3 cellular contexts compared by ENCODE assay signal in genomic region chr9:112558978-112559377, GRCh38.
TF ChIP-seq lines count a peak whose summit lies in the region.

No MANE protein-coding gene starts in this region.

TF ChIP-seq in SK-N-SH, 30 proteins besides CTCF, POLR2A, EP300 and RAD21 (continued from another document):
- TF ChIP-seq CHD2 (IDR thresholded peaks at IDR 0.05; ENCODE audit: low read length, partially characterized antibody) (no peak), GATA2 (CRISPR knock-in tag; IDR thresholded peaks at IDR 0.05) (no peak), MXI1 (IDR thresholded peaks at IDR 0.05; ENCODE audit: low read depth, low read length) (no peak), TAF1 (IDR thresholded peaks at IDR 0.05; ENCODE audit: borderline replicate concordance, low read depth, low read length) (no peak), NFIC (IDR thresholded peaks at IDR 0.05; ENCODE audit: borderline replicate concordance) (no peak), FOXM1 (IDR thresholded peaks at IDR 0.05; ENCODE audit: low read depth) (no peak), USF1 (IDR thresholded peaks at IDR 0.05; ENCODE audit: borderline replicate concordance, low read depth) (no peak), FOXJ3 (CRISPR knock-in tag; IDR thresholded peaks at IDR 0.05) (no peak), TEAD4 (IDR thresholded peaks at IDR 0.05; ENCODE audit: borderline replicate concordance, insufficient read depth) (no peak)
- TF ChIP-seq, protein P1, sequence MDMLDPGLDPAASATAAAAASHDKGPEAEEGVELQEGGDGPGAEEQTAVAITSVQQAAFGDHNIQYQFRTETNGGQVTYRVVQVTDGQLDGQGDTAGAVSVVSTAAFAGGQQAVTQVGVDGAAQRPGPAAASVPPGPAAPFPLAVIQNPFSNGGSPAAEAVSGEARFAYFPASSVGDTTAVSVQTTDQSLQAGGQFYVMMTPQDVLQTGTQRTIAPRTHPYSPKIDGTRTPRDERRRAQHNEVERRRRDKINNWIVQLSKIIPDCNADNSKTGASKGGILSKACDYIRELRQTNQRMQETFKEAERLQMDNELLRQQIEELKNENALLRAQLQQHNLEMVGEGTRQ (IDR thresholded peaks at IDR 0.05; ENCODE audit: borderline replicate concordance, low read depth, low read length) = no peak
- TF ChIP-seq, protein P2, sequence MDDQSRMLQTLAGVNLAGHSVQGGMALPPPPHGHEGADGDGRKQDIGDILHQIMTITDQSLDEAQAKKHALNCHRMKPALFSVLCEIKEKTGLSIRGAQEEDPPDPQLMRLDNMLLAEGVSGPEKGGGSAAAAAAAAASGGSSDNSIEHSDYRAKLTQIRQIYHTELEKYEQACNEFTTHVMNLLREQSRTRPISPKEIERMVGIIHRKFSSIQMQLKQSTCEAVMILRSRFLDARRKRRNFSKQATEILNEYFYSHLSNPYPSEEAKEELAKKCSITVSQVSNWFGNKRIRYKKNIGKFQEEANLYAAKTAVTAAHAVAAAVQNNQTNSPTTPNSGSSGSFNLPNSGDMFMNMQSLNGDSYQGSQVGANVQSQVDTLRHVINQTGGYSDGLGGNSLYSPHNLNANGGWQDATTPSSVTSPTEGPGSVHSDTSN (IDR thresholded peaks at IDR 0.05) = no peak

TF ChIP-seq in SK-N-SH treated with all-trans-retinoic acid at 6 μM for 48 hours, 23 proteins besides CTCF, POLR2A, EP300 and RAD21 (continued from another document):
- TF ChIP-seq, protein P3, sequence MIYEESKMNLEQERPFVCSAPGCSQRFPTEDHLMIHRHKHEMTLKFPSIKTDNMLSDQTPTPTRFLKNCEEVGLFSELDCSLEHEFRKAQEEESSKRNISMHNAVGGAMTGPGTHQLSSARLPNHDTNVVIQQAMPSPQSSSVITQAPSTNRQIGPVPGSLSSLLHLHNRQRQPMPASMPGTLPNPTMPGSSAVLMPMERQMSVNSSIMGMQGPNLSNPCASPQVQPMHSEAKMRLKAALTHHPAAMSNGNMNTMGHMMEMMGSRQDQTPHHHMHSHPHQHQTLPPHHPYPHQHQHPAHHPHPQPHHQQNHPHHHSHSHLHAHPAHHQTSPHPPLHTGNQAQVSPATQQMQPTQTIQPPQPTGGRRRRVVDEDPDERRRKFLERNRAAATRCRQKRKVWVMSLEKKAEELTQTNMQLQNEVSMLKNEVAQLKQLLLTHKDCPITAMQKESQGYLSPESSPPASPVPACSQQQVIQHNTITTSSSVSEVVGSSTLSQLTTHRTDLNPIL (CRISPR knock-in tag; IDR thresholded peaks at IDR 0.05; ENCODE audit: low read depth) = no peak
- TF ChIP-seq ISL1 (CRISPR knock-in tag; IDR thresholded peaks at IDR 0.05) (no peak), TOX (CRISPR knock-in tag; IDR thresholded peaks at IDR 0.05; ENCODE audit: borderline replicate concordance) (no peak), ZNF8 (CRISPR knock-in tag; IDR thresholded peaks at IDR 0.05) (no peak), PPARA (CRISPR knock-in tag; IDR thresholded peaks at IDR 0.05; ENCODE audit: borderline replicate concordance) (no peak)
TF ChIP-seq in SK-N-SH treated with all-trans-retinoic acid at 6 μM for 48 hours: peak in this region for 0.

TF ChIP-seq in WTC11, 78 proteins besides CTCF, POLR2A, EP300 and RAD21:
- no peak for TF ChIP-seq ZNF532 (CRISPR knock-in tag; IDR thresholded peaks at IDR 0.05; ENCODE audit: borderline replicate concordance)
- no peak for TF ChIP-seq MLX (CRISPR knock-in tag; IDR thresholded peaks at IDR 0.05)
- no peak for TF ChIP-seq E2F5 (CRISPR knock-in tag; IDR thresholded peaks at IDR 0.05)
- TF ChIP-seq GTF2I (CRISPR knock-in tag; conservative IDR thresholded peaks at IDR 0.05) = no peak
